Comparison of ENCODE assay signal across 6 cellular contexts in genomic region chr16:648071-648785, GRCh38. TPM values are rescaled to one million over a fixed set of nuclear protein-coding genes. Genes with fewer than 3 reads are reported as not detected.
A peak's percentile ranks its signal among the peaks of the same experiment; 100 is the strongest.
DNase-seq lines count a peak whose midpoint lies in the region; ATAC-seq and FAIRE-seq lines count a peak whose summit lies in the region.

No MANE protein-coding gene starts in this region.

- H3K4ac ChIP-seq in trophoblast cell (ENCODE audit: low read depth, low read length), result peak overlapping the region; percentile 31

- no peak overlapping the region for H2BK12ac ChIP-seq in trophoblast cell (ENCODE audit: low read length)

- H3K9ac ChIP-seq in NT2/D1 (ENCODE audit: insufficient read length, low read depth), result peak overlapping the region; percentile 96
- H3K9ac ChIP-seq in trophoblast cell (ENCODE audit: low read length), result peak overlapping the region; percentile 72

- peak overlapping the region; percentile 68 for H4K12ac ChIP-seq in trophoblast cell (ENCODE audit: low read depth, low read length)

- H2BK120ac ChIP-seq in trophoblast cell (ENCODE audit: insufficient read depth, low read length, poor library complexity), result peak overlapping the region; percentile 8

- peak overlapping the region; percentile 65 for H3K14ac ChIP-seq in trophoblast cell (ENCODE audit: low read length)

- H3K9me3 ChIP-seq in NT2/D1 (ENCODE audit: insufficient read depth, low read length), result no peaks in the 10 kb centered on the region
- peaks cover 1% of the 10 kb centered on the region for H3K9me3 ChIP-seq in trophoblast cell (ENCODE audit: insufficient read depth, low read depth, low read length)

- DNase-seq in GM19239 (ENCODE audit: insufficient read length, low spot score) (peak; percentile 81), NT2/D1 (ENCODE audit: low read depth, low spot score) (no peak), trophoblast cell (no peak)

- peak overlapping the region; percentile 57 for H3K18ac ChIP-seq in trophoblast cell (ENCODE audit: low read length)

- H3K27me3 ChIP-seq in NT2/D1 (ENCODE audit: insufficient read depth, insufficient read length) (no peaks in the 10 kb centered on the region), trophoblast cell (ENCODE audit: insufficient read depth, low read length) (no peaks in the 10 kb centered on the region)

- H4K8ac ChIP-seq in trophoblast cell (ENCODE audit: low read depth, low read length), result peak overlapping the region; percentile 62

- peaks cover 6% of the 10 kb centered on the region for H3K79me2 ChIP-seq in trophoblast cell (ENCODE audit: control insufficient read depth, insufficient read depth, low read length, poor library complexity)

- FAIRE-seq in GM19239 (lab: Jason Lieb, UNC), result peak; percentile 86

- peak overlapping the region; percentile 37 for H2BK5ac ChIP-seq in trophoblast cell (ENCODE audit: low read depth, low read length, poor library complexity)

- ATAC-seq in GM19467 (IDR thresholded peaks at IDR 0.05; ENCODE audit: unreplicated experiment), result no peak
- ATAC-seq in GM19455 (IDR thresholded peaks at IDR 0.05; ENCODE audit: unreplicated experiment), result no peak

- WGBS in trophoblast cell (ENCODE audit: extremely low coverage, insufficient coverage, insufficient read length), result no CpG with 5 or more reads among the region's 25 CpGs

- H3K4me3 ChIP-seq in NT2/D1 (ENCODE audit: insufficient read length, low read depth) (peak overlapping the region; percentile 90), trophoblast cell (ENCODE audit: low read depth, low read length) (peak overlapping the region; percentile 67)

- peak overlapping the region; percentile 7 for H2AFZ ChIP-seq in trophoblast cell (ENCODE audit: insufficient read depth, low read length, poor library complexity)

- H3K27ac ChIP-seq in cingulate gyrus (ENCODE audit: low read depth, low read length) (peak overlapping the region; percentile 87), trophoblast cell (ENCODE audit: low read depth, low read length) (peak overlapping the region; percentile 4)

- peaks cover 11% of the 10 kb centered on the region for H3K79me1 ChIP-seq in trophoblast cell (ENCODE audit: low read length)

- H2AK5ac ChIP-seq in trophoblast cell (ENCODE audit: low read length), result peak overlapping the region; percentile 27

- H4K91ac ChIP-seq in trophoblast cell (ENCODE audit: low read depth, low read length), result peak overlapping the region; percentile 81

- no peak overlapping the region for H3K23ac ChIP-seq in trophoblast cell (ENCODE audit: low read length)

- H3K4me1 ChIP-seq in NT2/D1 (ENCODE audit: insufficient read depth, insufficient read length), result peaks cover 27% of the 10 kb centered on the region
- H3K4me1 ChIP-seq in trophoblast cell (ENCODE audit: control insufficient read depth in 1 of 2, insufficient read depth in 2 of 2, low read length in 2 of 2), result peaks cover 8 to 19% of the 10 kb centered on the region in 2 experiments

- H3K4me2 ChIP-seq in trophoblast cell (ENCODE audit: low read length), result peak overlapping the region; percentile 95

- H3K36me3 ChIP-seq in NT2/D1 (ENCODE audit: insufficient read depth, insufficient read length, low read length) (peaks cover 44% of the 10 kb centered on the region), trophoblast cell (ENCODE audit: control insufficient read depth in 1 of 2, insufficient read depth in 2 of 2, low read length in 2 of 2) (peaks cover 6 to 13% of the 10 kb centered on the region in 2 experiments)

RNA-seq across cellular contexts. Expression of gene WDR90, which starts 0.9 kb away (rescaled TPM):
- 12.2 and 12.5 TPM in 2 replicates for polyA plus RNA-seq in trophoblast cell (2013)

RNA-seq across cellular contexts. Expression of gene MCRIP2, which starts 6.6 kb away (rescaled TPM):
- 15.7 and 16.9 TPM in 2 replicates for polyA plus RNA-seq in trophoblast cell (2013)

RNA-seq across cellular contexts. Expression of gene METTL26, which starts 12.1 kb away (rescaled TPM):
- polyA plus RNA-seq in trophoblast cell (2013), result 67.5 and 72.3 TPM in 2 replicates

RNA-seq across cellular contexts. Expression of gene WFIKKN1, which starts 17.4 kb away (rescaled TPM):
- 13.1 and 14.9 TPM in 2 replicates for polyA plus RNA-seq in trophoblast cell (2013)

RNA-seq across cellular contexts. Expression of gene RHOT2, which starts 19.7 kb away (rescaled TPM):
- polyA plus RNA-seq in trophoblast cell (2013), result 74.5 and 75.8 TPM in 2 replicates
